ENCODE assay signal across 13 cellular contexts in the genomic region with DNA sequence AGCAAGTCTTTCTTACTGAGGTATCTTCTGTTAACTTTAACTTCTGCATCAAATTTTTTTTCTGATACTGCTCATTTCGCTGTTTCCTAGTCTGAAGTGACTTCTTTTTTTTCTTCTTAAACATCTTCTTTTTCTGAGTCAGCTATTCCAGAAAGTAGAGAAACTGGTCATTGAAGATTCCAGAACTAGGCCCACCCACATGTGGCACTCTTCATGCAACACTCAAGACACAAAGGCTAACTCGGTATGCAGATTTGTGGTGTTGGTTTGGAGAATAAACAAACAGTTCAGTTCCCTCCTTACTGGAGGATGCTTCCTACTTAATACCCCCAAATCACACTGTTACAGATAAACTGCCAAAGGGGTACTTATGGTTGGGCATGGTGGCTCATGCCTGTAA. TPM values are rescaled to one million over a fixed set of nuclear protein-coding genes. Genes with fewer than 3 reads are reported as not detected.
DNase-seq lines count a peak whose midpoint lies in the region; ATAC-seq and TF ChIP-seq lines count a peak whose summit lies in the region.
"Had no signal": no experiment of that assay in that cellular context is flagged by ENCODE, and none has a peak within 500 bp of the region (broad histone marks: within the 10 kb centered on the region; RNA-seq: fewer than 3 reads in every experiment).

No MANE protein-coding gene starts in this region.

- H2BK120ac ChIP-seq in trophoblast cell (ENCODE audit: insufficient read depth, low read length, poor library complexity): no peak overlapping the region

- no peaks in the 10 kb centered on the region for H4K20me1 ChIP-seq in mammary epithelial cell (ENCODE audit: insufficient read depth, low read length)

- no peak overlapping the region for H2AK5ac ChIP-seq in trophoblast cell (ENCODE audit: low read length)

- no peak overlapping the region for H3K4me3 ChIP-seq in mammary epithelial cell (replicated peaks in 1 of 3; ENCODE audit: insufficient read depth in 1 of 3, low read depth in 2 of 3, low read length in 3 of 3)
- no peak overlapping the region for H3K4me3 ChIP-seq in epithelial cell of esophagus (ENCODE audit: low read length)
- H3K4me3 ChIP-seq in trophoblast cell (ENCODE audit: low read depth, low read length): no peak overlapping the region
- no peak overlapping the region for H3K4me3 ChIP-seq in gastroesophageal sphincter
- H3K4me3 ChIP-seq: GM23248 had no signal

- H3K27me3 Mint-ChIP-seq in MCF 10A (ENCODE audit: insufficient read depth, unreplicated experiment): no peaks in the 10 kb centered on the region
- H3K27me3 Mint-ChIP-seq: B cell; CD4-positive, alpha-beta T cell had no signal

- H2BK5ac ChIP-seq in trophoblast cell (ENCODE audit: low read depth, low read length, poor library complexity): no peak overlapping the region

- POLR2A ChIA-PET in MCF 10A (lab: Yijun Ruan, JAX): no interaction called here

- no peak overlapping the region for H3K4me2 ChIP-seq in mammary epithelial cell (ENCODE audit: insufficient read depth, low read depth, low read length)
- H3K4me2 ChIP-seq in trophoblast cell (ENCODE audit: low read length): peak overlapping the region; percentile 14

- H2BK12ac ChIP-seq in trophoblast cell (ENCODE audit: low read length): no peak overlapping the region

- DNase-seq in mammary epithelial cell: no peak
- no peak for DNase-seq in MCF 10A (ENCODE audit: unreplicated experiment)
- peak; percentile 40 for DNase-seq in epithelial cell of esophagus (ENCODE audit: low read depth)
- DNase-seq in trophoblast cell: peak; percentile 61 to 82
- no peak for DNase-seq in kidney glomerular epithelial cell (lab: John Stamatoyannopoulos, UW)
- DNase-seq: Calu3; CD4-positive, alpha-beta T cell; DMS 273 treated with DMSO at 0.1 percent for 48 hours; GM23248 had no signal

- ATAC-seq in gastroesophageal sphincter: no peak
- no peak for ATAC-seq in GM21423 (IDR thresholded peaks at IDR 0.05; ENCODE audit: unreplicated experiment)
- ATAC-seq: HCT116 had no signal

- no peak overlapping the region for H3K4me3 Mint-ChIP-seq in MCF 10A (ENCODE audit: unreplicated experiment)
- H3K4me3 Mint-ChIP-seq: B cell; CD4-positive, alpha-beta T cell had no signal

- no peak overlapping the region for H3K4ac ChIP-seq in trophoblast cell (ENCODE audit: low read depth, low read length)

- WGBS in mammary epithelial cell (ENCODE audit: low coverage, missing lambda C conversion rate): 53% methylated on average over 2 of the region's 2 CpGs
- no CpG with 5 or more reads among the region's 2 CpGs for WGBS in trophoblast cell (ENCODE audit: extremely low coverage, insufficient coverage, insufficient read length)
- WGBS in gastroesophageal sphincter (ENCODE audit: low coverage in 1 of 2), 2 donors: 44 to 86% methylated on average over 1 to 2 of the region's 2 CpGs

- no peak overlapping the region for H4K12ac ChIP-seq in trophoblast cell (ENCODE audit: low read depth, low read length)

- no peak overlapping the region for H4K91ac ChIP-seq in trophoblast cell (ENCODE audit: low read depth, low read length)

- TF ChIP-seq CTCF in mammary epithelial cell (conservative IDR thresholded peaks at IDR 0.05 in 1 of 2, IDR thresholded peaks at IDR 0.05 in 1 of 2; ENCODE audit: extremely low read depth in 1 of 2, insufficient read depth in 1 of 2, low read depth in 1 of 2, low read length in 2 of 2) (no peak), MCF 10A (IDR thresholded peaks at IDR 0.05; ENCODE audit: unreplicated experiment) (no peak), epithelial cell of esophagus (IDR thresholded peaks at IDR 0.05; ENCODE audit: insufficient read depth, low read depth, low read length, missing control alignments) (no peak), gastroesophageal sphincter (IDR thresholded peaks at IDR 0.05) (no peak)

- H3K23ac ChIP-seq in trophoblast cell (ENCODE audit: low read length): no peak overlapping the region

- BruUV-seq in mammary epithelial cell (replicated peaks; lab: Mats Ljungman, UMichigan) (no TSS peak), MCF 10A (replicated peaks; lab: Mats Ljungman, UMichigan) (no TSS peak)

- H3K36me3 Mint-ChIP-seq in MCF 10A (ENCODE audit: insufficient read depth, unreplicated experiment): no peaks in the 10 kb centered on the region

- TF ChIP-seq POLR2A in gastroesophageal sphincter (IDR thresholded peaks at IDR 0.05): no peak

- intact Hi-C loops in mammary epithelial cell (cut with micrococcal nuclease) (no loop called here), MCF 10A (cut with micrococcal nuclease) (no loop called here)

- H3K27ac Mint-ChIP-seq in MCF 10A (ENCODE audit: low read depth, unreplicated experiment): no peak overlapping the region
- H3K27ac Mint-ChIP-seq: B cell; CD4-positive, alpha-beta T cell had no signal

- CTCF ChIA-PET in mammary epithelial cell (lab: Charles Lee; ENCODE audit: low non-redundant PET): no interaction called here
- CTCF ChIA-PET in MCF 10A (lab: Yijun Ruan, JAX): no interaction called here

- H3K9ac ChIP-seq in mammary epithelial cell (ENCODE audit: insufficient read depth, low read length) (no peak overlapping the region), trophoblast cell (ENCODE audit: low read length) (no peak overlapping the region)
- H3K9ac ChIP-seq: GM23248 had no signal

- H3K4me1 ChIP-seq in mammary epithelial cell (ENCODE audit: insufficient read depth, low read length): no peaks in the 10 kb centered on the region
- peaks cover 4 to 5% of the 10 kb centered on the region in 2 experiments for H3K4me1 ChIP-seq in trophoblast cell (ENCODE audit: control insufficient read depth in 1 of 2, insufficient read depth in 2 of 2, low read length in 2 of 2)
- no peaks in the 10 kb centered on the region for H3K4me1 ChIP-seq in gastroesophageal sphincter

- no peak overlapping the region for H3K14ac ChIP-seq in trophoblast cell (ENCODE audit: low read length)

- no peaks in the 10 kb centered on the region for H3K79me2 ChIP-seq in mammary epithelial cell (ENCODE audit: insufficient read depth, low read length)
- no peaks in the 10 kb centered on the region for H3K79me2 ChIP-seq in trophoblast cell (ENCODE audit: control insufficient read depth, insufficient read depth, low read length, poor library complexity)

- no peak overlapping the region for H3K18ac ChIP-seq in trophoblast cell (ENCODE audit: low read length)

- no peaks in the 10 kb centered on the region for H3K27me3 ChIP-seq in mammary epithelial cell (ENCODE audit: insufficient read depth, low read length)
- no peaks in the 10 kb centered on the region for H3K27me3 ChIP-seq in trophoblast cell (ENCODE audit: insufficient read depth, low read length)
- H3K27me3 ChIP-seq in gastroesophageal sphincter: no peaks in the 10 kb centered on the region

- no peak for TF ChIP-seq EP300 in gastroesophageal sphincter (IDR thresholded peaks at IDR 0.05)

- H2AFZ ChIP-seq in mammary epithelial cell (ENCODE audit: low read depth, low read length) (peak overlapping the region; percentile 22), trophoblast cell (ENCODE audit: insufficient read depth, low read length, poor library complexity) (no peak overlapping the region)
- H2AFZ ChIP-seq: GM23248 had no signal

- peaks cover 5% of the 10 kb centered on the region for H3K4me1 Mint-ChIP-seq in MCF 10A (ENCODE audit: insufficient read depth, unreplicated experiment)

- no peaks in the 10 kb centered on the region for H3K9me3 Mint-ChIP-seq in MCF 10A (ENCODE audit: unreplicated experiment)
- H3K9me3 Mint-ChIP-seq: CD4-positive, alpha-beta T cell had no signal

- no peak overlapping the region for H4K8ac ChIP-seq in trophoblast cell (ENCODE audit: low read depth, low read length)

- H3K36me3 ChIP-seq in mammary epithelial cell (ENCODE audit: insufficient read depth, low read length): no peaks in the 10 kb centered on the region
- H3K36me3 ChIP-seq in trophoblast cell (ENCODE audit: control insufficient read depth in 1 of 2, insufficient read depth in 2 of 2, low read length in 2 of 2): no peaks in the 10 kb centered on the region
- no peaks in the 10 kb centered on the region for H3K36me3 ChIP-seq in gastroesophageal sphincter

- in situ Hi-C loops in mammary epithelial cell (cut with MboI; ENCODE audit: low sequenced_read_pairs in 2 of 2): no loop called here

- no peaks in the 10 kb centered on the region for H3K9me3 ChIP-seq in mammary epithelial cell (replicated peaks; ENCODE audit: insufficient read depth, low read length)
- no peaks in the 10 kb centered on the region for H3K9me3 ChIP-seq in trophoblast cell (ENCODE audit: insufficient read depth, low read depth, low read length)
- H3K9me3 ChIP-seq in gastroesophageal sphincter: no peaks in the 10 kb centered on the region

- no peaks in the 10 kb centered on the region for H3K79me1 ChIP-seq in trophoblast cell (ENCODE audit: low read length)

- H3K27ac ChIP-seq in mammary epithelial cell (ENCODE audit: insufficient read depth, low read depth, low read length) (no peak overlapping the region), trophoblast cell (ENCODE audit: low read depth, low read length) (no peak overlapping the region), gastroesophageal sphincter (no peak overlapping the region)
- H3K27ac ChIP-seq: GM23248 had no signal

- dilution Hi-C loops in mammary epithelial cell (cut with HindIII; ENCODE audit: low sequenced_read_pairs): no loop called here

RNA-seq across cellular contexts. Expression of gene MTCH2, which starts 25.2 kb away (rescaled TPM):
- total RNA-seq in mammary epithelial cell (100 to 1,000 TPM in 1 of 2 donors, 10 to 100 TPM in 1; 69.3 to 123 TPM), MCF 10A (2022) (127 and 133 TPM in 2 replicates), gastroesophageal sphincter (10 to 100 TPM; 34.5 to 66.2 (median 40.0) TPM)
- 150 TPM for polyA plus RNA-seq in mammary epithelial cell
- polyA minus RNA-seq in mammary epithelial cell: 84.4 TPM
- 123 and 129 TPM in 2 replicates for polyA plus RNA-seq in trophoblast cell (2013)

RNA-seq across cellular contexts. Expression of gene AGBL2, which starts 47.6 kb away (rescaled TPM):
- 1 to 10 TPM; 1.7 to 2.3 TPM for total RNA-seq in mammary epithelial cell
- polyA plus RNA-seq in mammary epithelial cell: 1.0 TPM
- not detected for polyA minus RNA-seq in mammary epithelial cell
- total RNA-seq in MCF 10A (2022): 0.86 and 1.2 TPM in 2 replicates
- 1.7 and 2.2 TPM in 2 replicates for polyA plus RNA-seq in trophoblast cell (2013)
- total RNA-seq in gastroesophageal sphincter: 1 to 10 TPM in 2 of 4 donors, under 1 TPM in 1, not detected in 1; 0.81 to 2.3 (median 1.2) TPM

Comparison
In these comparisons a context has a peak if more than half of its experiments do, and no peak if none do; other contexts are left out.
1. DNase-seq: peak in epithelial cell of esophagus (single experiment) and trophoblast cell (2 of 2); none in mammary epithelial cell (single experiment), MCF 10A (single experiment) and kidney glomerular epithelial cell (single experiment).